In genomic region chr15:67731112-67731761, GRCh38 we compare ENCODE assay signal across 2 cellular contexts.
TF ChIP-seq lines count a peak whose summit lies in the region.

No MANE protein-coding gene starts in this region.

TF ChIP-seq in IMR-90, 13 proteins besides CTCF, POLR2A, EP300 and RAD21 (continued from another document):
- TF ChIP-seq ELK1 (IDR thresholded peaks at IDR 0.05; ENCODE audit: borderline replicate concordance, low read depth, low read length) (no peak), USF2 (IDR thresholded peaks at IDR 0.05; ENCODE audit: low read depth, low read length) (no peak), BHLHE40 (IDR thresholded peaks at IDR 0.05; ENCODE audit: low read depth, low read length) (no peak), CHD1 (IDR thresholded peaks at IDR 0.05; ENCODE audit: low read depth, low read length) (no peak), CEBPB (IDR thresholded peaks at IDR 0.05; ENCODE audit: low read depth, low read length) (no peak; the same call in 1 of the 2 replicates), MXI1 (IDR thresholded peaks at IDR 0.05; ENCODE audit: borderline replicate concordance, low read depth, low read length) (no peak)
TF ChIP-seq in IMR-90: peak in this region for 0.

TF ChIP-seq in WTC11, 78 proteins besides CTCF, POLR2A, EP300 and RAD21 (continued from another document):
- TF ChIP-seq ZNF219 (CRISPR knock-in tag; IDR thresholded peaks at IDR 0.05; ENCODE audit: borderline replicate concordance): no peak
- TF ChIP-seq NFATC4 (CRISPR knock-in tag; IDR thresholded peaks at IDR 0.05): no peak
- no peak for TF ChIP-seq MXD4 (CRISPR knock-in tag; IDR thresholded peaks at IDR 0.05; ENCODE audit: borderline replicate concordance)
- no peak for TF ChIP-seq TEAD1 (CRISPR knock-in tag; IDR thresholded peaks at IDR 0.05)
- no peak for TF ChIP-seq ATF3 (CRISPR knock-in tag; conservative IDR thresholded peaks at IDR 0.05)
